ENCODE assay signal across 22 cellular contexts in genomic region chr3:171585029-171585428, GRCh38.
A peak's percentile ranks its signal among the peaks of the same experiment; 100 is the strongest.
DNase-seq lines count a peak whose midpoint lies in the region; ATAC-seq, FAIRE-seq and TF ChIP-seq lines count a peak whose summit lies in the region.
"Had no signal": no experiment of that assay in that cellular context is flagged by ENCODE, and none has a peak within 500 bp of the region (broad histone marks: within the 10 kb centered on the region; RNA-seq: fewer than 3 reads in every experiment).

No MANE protein-coding gene starts in this region.

- no peaks in the 10 kb centered on the region for H4K20me1 ChIP-seq in keratinocyte (ENCODE audit: control insufficient read depth, extremely low read depth, insufficient read depth, low read length)

- H3K4me3 ChIP-seq in keratinocyte (ENCODE audit: control insufficient read depth in 2 of 3, extremely low read depth in 1 of 3, insufficient read depth in 2 of 3, low read depth in 1 of 3, low read length in 3 of 3) (no peak overlapping the region), kidney (ENCODE audit: low read length in 2 of 2) (no peak overlapping the region)
- H3K4me3 ChIP-seq: GM23248, MG63, SJSA1 had no signal

- H3K27ac ChIP-seq in keratinocyte (ENCODE audit: control insufficient read depth, insufficient read depth, low read length) (no peak overlapping the region), kidney (ENCODE audit: low read depth in 2 of 2, low read length in 2 of 2) (no peak overlapping the region)
- H3K27ac ChIP-seq: GM23248, SJSA1 had no signal

- intact Hi-C loops in kidney (cut with DNase I): no loop called here

- dilution Hi-C loops in keratinocyte (cut with MboI; ENCODE audit: extremely low pct_ligation_motif_present, low sequenced_read_pairs): no loop called here

- no peaks in the 10 kb centered on the region for H3K27me3 ChIP-seq in keratinocyte (ENCODE audit: control insufficient read depth, extremely low read depth, insufficient read depth, low read length)
- H3K27me3 ChIP-seq: BE2C, MG63, SJSA1 had no signal

- H3K36me3 ChIP-seq in keratinocyte (ENCODE audit: control insufficient read depth in 2 of 2, extremely low read depth in 1 of 2, insufficient read depth in 2 of 2, low read length in 2 of 2) (no peaks in the 10 kb centered on the region), kidney (ENCODE audit: control insufficient read depth in 1 of 2, insufficient read depth in 2 of 2, low read length in 2 of 2) (no peaks in the 10 kb centered on the region)
- H3K36me3 ChIP-seq: BE2C, MG63, SJSA1 had no signal

- DNase-seq in EH (ENCODE audit: low read depth): peak; percentile 17
- DNase-seq in NCI-H226: peak; percentile 79
- DNase-seq in astrocyte of the hippocampus (ENCODE audit: low read depth, low spot score): peak; percentile 70
- peak; percentile 66 for DNase-seq in keratinocyte (ENCODE audit: low read depth, low spot score)
- DNase-seq in kidney: no peak
- no peak for DNase-seq in NCI-H2107 treated with DMSO at 0.1 percent for 48 hours (lab: John Stamatoyannopoulos, UW; ENCODE audit: unreplicated experiment)
- DNase-seq in effector CD4-positive, alpha-beta T cell: no peak
- DNase-seq: 8988T; BE2C; CD4-positive, alpha-beta memory T cell; GM23248; KBM-7; MG63; NCI-H1092; NCI-H146; NCI-H2107; NCI-H345; NCI-H526 treated with DMSO at 0.1 percent for 48 hours had no signal

- no peaks in the 10 kb centered on the region for H3K79me2 ChIP-seq in keratinocyte (ENCODE audit: control insufficient read depth, insufficient read depth, low read length)

- ATAC-seq in GM21360 (IDR thresholded peaks at IDR 0.05; ENCODE audit: unreplicated experiment): no peak
- ATAC-seq: HCT116 had no signal

- H3K9me1 ChIP-seq in keratinocyte (ENCODE audit: control insufficient read depth, extremely low read depth, insufficient read depth, low read length): no peaks in the 10 kb centered on the region

- H3K4me2 ChIP-seq in keratinocyte (ENCODE audit: control insufficient read depth, extremely low read depth, insufficient read depth, low read depth, low read length): no peak overlapping the region

- H3K9ac ChIP-seq in keratinocyte (ENCODE audit: control insufficient read depth, extremely low read depth, insufficient read depth, low read length): no peak overlapping the region
- H3K9ac ChIP-seq in kidney (ENCODE audit: low read length in 2 of 2): no peak overlapping the region
- H3K9ac ChIP-seq: GM23248 had no signal

- H3K9me3 ChIP-seq in keratinocyte (ENCODE audit: control insufficient read depth, low read depth, low read length) (no peaks in the 10 kb centered on the region), kidney (ENCODE audit: control insufficient read depth in 1 of 2, low read length in 2 of 2) (peaks cover 0 to 3% of the 10 kb centered on the region in 2 donors)
- H3K9me3 ChIP-seq: BE2C, MG63, SJSA1 had no signal

- H3K4me1 ChIP-seq in keratinocyte (ENCODE audit: control insufficient read depth, extremely low read depth, insufficient read depth, low read length) (peaks cover 16% of the 10 kb centered on the region), kidney (ENCODE audit: control insufficient read depth in 1 of 2, insufficient read depth in 1 of 2, low read depth in 1 of 2, low read length in 2 of 2) (no peaks in the 10 kb centered on the region)
- H3K4me1 ChIP-seq: SJSA1 had no signal

- H2AFZ ChIP-seq in keratinocyte (ENCODE audit: control insufficient read depth, low read length): no peak overlapping the region
- H2AFZ ChIP-seq: GM23248 had no signal

- FAIRE-seq in keratinocyte (lab: Jason Lieb, UNC) (peak; percentile 96), kidney (lab: Jason Lieb, UNC) (no peak)
- FAIRE-seq: G401.6 had no signal

- TF ChIP-seq CTCF in keratinocyte (optimal IDR thresholded peaks at IDR 0.05 in 1 of 3, IDR thresholded peaks at IDR 0.05 in 1 of 3, conservative IDR thresholded peaks at IDR 0.05 in 1 of 3; ENCODE audit: extremely low read depth in 1 of 3, insufficient read depth in 2 of 3, low read length in 3 of 3) (no peak), kidney (IDR thresholded peaks at IDR 0.05; ENCODE audit: borderline replicate concordance, extremely low read depth, insufficient read depth) (no peak)

Comparison
In these comparisons a context has a peak if more than half of its experiments do, and no peak if none do; other contexts are left out.
1. DNase-seq: peak in EH (single experiment), NCI-H226 (single experiment), astrocyte of the hippocampus (single experiment) and keratinocyte (single experiment); none in kidney (single experiment), NCI-H2107 treated with DMSO at 0.1 percent for 48 hours (single experiment) and effector CD4-positive, alpha-beta T cell (single experiment).